Comparison of ENCODE assay signal across 18 cellular contexts in the genomic region with DNA sequence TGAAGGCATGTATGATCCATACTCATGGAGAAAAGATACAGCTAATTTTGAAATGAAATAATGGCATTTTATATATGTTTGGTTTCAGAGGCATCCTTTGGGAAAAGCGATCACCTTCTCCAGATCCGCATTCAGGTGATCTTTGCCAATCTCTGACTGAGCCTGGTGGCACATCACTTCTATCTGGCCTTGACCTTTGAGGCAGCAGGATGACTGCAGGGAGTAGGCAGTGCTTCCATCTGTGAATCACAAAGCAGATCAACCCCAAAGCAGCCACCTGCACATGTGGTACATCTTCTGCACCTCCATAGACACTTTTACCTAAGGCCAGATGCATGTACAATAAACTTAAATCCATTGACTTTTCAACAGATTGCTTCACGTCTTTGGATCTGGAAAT. TPM values are rescaled to one million over a fixed set of nuclear protein-coding genes. Genes with fewer than 3 reads are reported as not detected.
DNase-seq lines count a peak whose midpoint lies in the region; ATAC-seq, FAIRE-seq and TF ChIP-seq lines count a peak whose summit lies in the region.
"Had no signal": no experiment of that assay in that cellular context is flagged by ENCODE, and none has a peak within 500 bp of the region (broad histone marks: within the 10 kb centered on the region; RNA-seq: fewer than 3 reads in every experiment).

No MANE protein-coding gene starts in this region.

- no TSS peak for BruUV-seq in HepG2 (replicated peaks; lab: Mats Ljungman, UMichigan)

- H3K27ac ChIP-seq in HepG2 (ENCODE audit: extremely low read length, insufficient read depth, low read length) (no peak overlapping the region), right lobe of liver (peak overlapping the region in 1 of 3 donors; percentile 93), cingulate gyrus (ENCODE audit: low read depth, low read length) (peak overlapping the region; percentile 90), smooth muscle cell (ENCODE audit: low read depth) (no peak overlapping the region)

- H2AFZ ChIP-seq in HepG2 (ENCODE audit: low read length): no peak overlapping the region
- no peak overlapping the region for H2AFZ ChIP-seq in smooth muscle cell (ENCODE audit: low read depth)

- H3K27ac Mint-ChIP-seq in nephron: peak overlapping the region in 2 of 3 experiments; percentile 51 to 72
- H3K27ac Mint-ChIP-seq in activated CD4-positive, alpha-beta memory T cell treated with anti-CD3 and anti-CD28 coated beads, Interleukin-2, amount 10 ng/mL, durations not matched to agents 7 days and 5 days: no peak overlapping the region
- H3K27ac Mint-ChIP-seq: CD4-positive, alpha-beta T cell had no signal

- H3K79me2 ChIP-seq in HepG2 (ENCODE audit: insufficient read depth, low read length) (peaks cover 33% of the 10 kb centered on the region), smooth muscle cell (ENCODE audit: low read depth) (no peaks in the 10 kb centered on the region)

- peaks cover 0 to 1% of the 10 kb centered on the region in 2 experiments; a peak in 1 of 5 replicates for H3K36me3 ChIP-seq in HepG2 (replicated peaks in 1 of 2; ENCODE audit: control insufficient read depth in 1 of 2, insufficient read depth in 2 of 2, low read length in 2 of 2)
- H3K36me3 ChIP-seq in right lobe of liver: no peaks in the 10 kb centered on the region
- H3K36me3 ChIP-seq in smooth muscle cell (ENCODE audit: low read depth): no peaks in the 10 kb centered on the region

- no peak overlapping the region for H3K4me3 Mint-ChIP-seq in nephron
- no peak overlapping the region for H3K4me3 Mint-ChIP-seq in activated CD4-positive, alpha-beta memory T cell treated with anti-CD3 and anti-CD28 coated beads, Interleukin-2, amount 10 ng/mL, durations not matched to agents 7 days and 5 days
- H3K4me3 Mint-ChIP-seq: CD4-positive, alpha-beta T cell; H9 had no signal

- H3K27me3 ChIP-seq in HepG2 (ENCODE audit: control insufficient read depth in 1 of 2, insufficient read depth in 2 of 2, low read length in 2 of 2): no peaks in the 10 kb centered on the region
- no peaks in the 10 kb centered on the region for H3K27me3 ChIP-seq in right lobe of liver
- H3K27me3 ChIP-seq in smooth muscle cell (ENCODE audit: low read depth): no peaks in the 10 kb centered on the region

- in situ Hi-C loops in HepG2 (cut with HindIII; ENCODE audit: extremely low pct_ligation_motif_present, low pct_unique_long_range_greater_than_20kb): no loop called here

- no peaks in the 10 kb centered on the region for H3K9me3 Mint-ChIP-seq in nephron
- no peaks in the 10 kb centered on the region for H3K9me3 Mint-ChIP-seq in activated CD4-positive, alpha-beta memory T cell treated with anti-CD3 and anti-CD28 coated beads, Interleukin-2, amount 10 ng/mL, durations not matched to agents 7 days and 5 days
- H3K9me3 Mint-ChIP-seq: CD4-positive, alpha-beta T cell; H9 had no signal

- intact Hi-C loops in HepG2 (cut with micrococcal nuclease; ENCODE audit: unreplicated experiment) (no loop called here), right lobe of liver (cut with DNase I) (no loop called here)

- no peaks in the 10 kb centered on the region for H3K27me3 Mint-ChIP-seq in nephron (ENCODE audit: low read depth)
- peaks cover 9% of the 10 kb centered on the region for H3K27me3 Mint-ChIP-seq in activated CD4-positive, alpha-beta memory T cell treated with anti-CD3 and anti-CD28 coated beads, Interleukin-2, amount 10 ng/mL, durations not matched to agents 7 days and 5 days
- H3K27me3 Mint-ChIP-seq: CD4-positive, alpha-beta T cell had no signal

- peaks cover 3% of the 10 kb centered on the region for H3K36me3 Mint-ChIP-seq in nephron (ENCODE audit: low read depth)
- no peaks in the 10 kb centered on the region for H3K36me3 Mint-ChIP-seq in activated CD4-positive, alpha-beta memory T cell treated with anti-CD3 and anti-CD28 coated beads, Interleukin-2, amount 10 ng/mL, durations not matched to agents 7 days and 5 days (ENCODE audit: low read depth)

- DNase-seq in HepG2 (ENCODE audit: low spot score) (no peak), right lobe of liver (no peak), smooth muscle cell (lab: John Stamatoyannopoulos, UW; ENCODE audit: unreplicated experiment) (no peak)
- DNase-seq in activated CD4-positive, alpha-beta memory T cell treated with anti-CD3 and anti-CD28 coated beads, Interleukin-2, amount 10 ng/mL, durations not matched to agents 7 days and 5 days: no peak
- DNase-seq: 8988T; ACHN; C1 segment of cervical spinal cord; Calu3; CD4-positive, alpha-beta T cell; DMS 273 treated with DMSO at 0.1 percent for 48 hours; DMS79; EL; GOT3; H9 had no signal

- H3K4me3 ChIP-seq in HepG2 (replicated peaks in 1 of 3; ENCODE audit: insufficient read depth in 1 of 3, low read depth in 2 of 3, low read length in 3 of 3) (no peak overlapping the region), right lobe of liver (no peak overlapping the region), smooth muscle cell (no peak overlapping the region)

- H3K4me2 ChIP-seq in HepG2 (ENCODE audit: low read depth, low read length): no peak overlapping the region
- H3K4me2 ChIP-seq in smooth muscle cell: no peak overlapping the region

- peaks cover 71% of the 10 kb centered on the region for H3K4me1 ChIP-seq in HepG2 (ENCODE audit: insufficient read depth, low read length)
- peaks cover 0 to 74% (median 30%) of the 10 kb centered on the region in 4 donors for H3K4me1 ChIP-seq in right lobe of liver
- H3K4me1 ChIP-seq in smooth muscle cell (ENCODE audit: low read depth): peaks cover 6% of the 10 kb centered on the region

- TF ChIP-seq RAD21 in HepG2 (CRISPR knock-in tag; IDR thresholded peaks at IDR 0.05): no peak

- no peaks in the 10 kb centered on the region for H3K9me3 ChIP-seq in HepG2 (ENCODE audit: low read length)
- no peaks in the 10 kb centered on the region for H3K9me3 ChIP-seq in right lobe of liver
- no peaks in the 10 kb centered on the region for H3K9me3 ChIP-seq in smooth muscle cell (replicated peaks; ENCODE audit: low read depth)

- H4K20me1 ChIP-seq in HepG2 (ENCODE audit: insufficient read depth, low read length) (no peaks in the 10 kb centered on the region), smooth muscle cell (ENCODE audit: low read depth) (no peaks in the 10 kb centered on the region)

- no peak overlapping the region for H3K9ac ChIP-seq in HepG2 (ENCODE audit: insufficient read depth, low read depth, low read length)
- no peak overlapping the region for H3K9ac ChIP-seq in smooth muscle cell (ENCODE audit: low read depth)

- no peak for FAIRE-seq in HepG2 (lab: Jason Lieb, UNC)
- FAIRE-seq: G401.6 had no signal

- TF ChIP-seq POLR2A in HepG2 (IDR thresholded peaks at IDR 0.05; ENCODE audit: insufficient read depth in 1 of 2, low read depth in 2 of 2, low read length in 2 of 2): no peak
- TF ChIP-seq POLR2A in right lobe of liver (IDR thresholded peaks at IDR 0.05): no peak

- H3F3A ChIP-seq in smooth muscle cell (ENCODE audit: low read depth): no peaks in the 10 kb centered on the region

- POLR2A ChIA-PET in HepG2 (lab: Yijun Ruan, JAX): no interaction called here
- POLR2A ChIA-PET in activated CD4-positive, alpha-beta memory T cell treated with anti-CD3 and anti-CD28 coated beads, Interleukin-2, amount 10 ng/mL, durations not matched to agents 7 days and 5 days (lab: Charles Lee): no interaction called here

- TF ChIP-seq EP300 in HepG2 (IDR thresholded peaks at IDR 0.05; ENCODE audit: low read depth in 2 of 2, low read length in 2 of 2): no peak
- TF ChIP-seq EP300 in HepG2 (CRISPR knock-in tag; IDR thresholded peaks at IDR 0.05; ENCODE audit: borderline replicate concordance): no peak

- CTCF ChIA-PET in HepG2 (lab: Yijun Ruan, JAX; ENCODE audit: low intra/inter-chr PET ratio, low total read pairs): no interaction called here
- CTCF ChIA-PET in activated CD4-positive, alpha-beta memory T cell treated with anti-CD3 and anti-CD28 coated beads, Interleukin-2, amount 10 ng/mL, durations not matched to agents 7 days and 5 days (lab: Charles Lee): no interaction called here

- WGBS in HepG2 (ENCODE audit: low lambda C conversion rate): 63% methylated on average over 3 of the region's 3 CpGs
- WGBS in right lobe of liver (ENCODE audit: insufficient coverage, low coverage, low lambda C conversion rate, missing lambda C conversion rate): 65% methylated on average over 3 of the region's 3 CpGs
- WGBS in smooth muscle cell (ENCODE audit: low lambda C conversion rate): 97% methylated on average over 3 of the region's 3 CpGs

- TF ChIP-seq CTCF in HepG2 (CRISPR knock-in tag; IDR thresholded peaks at IDR 0.05) (no peak), right lobe of liver (IDR thresholded peaks at IDR 0.05) (no peak), nephron (IDR thresholded peaks at IDR 0.05; ENCODE audit: unreplicated experiment in 3 of 3) (no peak), smooth muscle cell (IDR thresholded peaks at IDR 0.05; ENCODE audit: borderline replicate concordance, insufficient read depth, poor library complexity, severe bottlenecking) (no peak)

- H3K4me1 Mint-ChIP-seq in nephron: peaks cover 38% of the 10 kb centered on the region
- H3K4me1 Mint-ChIP-seq in activated CD4-positive, alpha-beta memory T cell treated with anti-CD3 and anti-CD28 coated beads, Interleukin-2, amount 10 ng/mL, durations not matched to agents 7 days and 5 days: peaks cover 24% of the 10 kb centered on the region

- no peak for ATAC-seq in HepG2
- no peak for ATAC-seq in right lobe of liver
- ATAC-seq in HG02678 (IDR thresholded peaks at IDR 0.05; ENCODE audit: unreplicated experiment): no peak

RNA-seq across cellular contexts. Expression of gene SPATA13, which starts 53.4 kb away (rescaled TPM):
- 11.3 and 13.7 TPM in 2 replicates for total RNA-seq in HepG2 (2016; rRNA removed; fragmentation: Illumina TruSeq; extraction: Trizol)
- 11.8 and 12.8 TPM in 2 replicates for total RNA-seq in HepG2 (2016; cell fraction: cytosol; rRNA removed; fragmentation: Illumina TruSeq; extraction: Trizol; ENCODE audit: low read depth)
- total RNA-seq in HepG2 (2016; cell fraction: insoluble cytoplasmic fraction; rRNA removed; fragmentation: Illumina TruSeq; extraction: Trizol): 10.7 and 11.9 TPM in 2 replicates
- total RNA-seq in HepG2 (2016; cell fraction: membrane; rRNA removed; fragmentation: Illumina TruSeq; extraction: Trizol): 14.0 and 14.4 TPM in 2 replicates
- 14.8 and 20.6 TPM in 2 replicates for total RNA-seq in HepG2 (2016; cell fraction: nucleus; rRNA removed; fragmentation: Illumina TruSeq; extraction: Trizol)
- 11.9 and 14.2 TPM in 2 replicates for polyA plus RNA-seq in HepG2 (2011; rRNA removed)
- polyA plus RNA-seq in HepG2 (2011; cell fraction: cytosol; rRNA removed): 7.6 and 7.8 TPM in 2 replicates
- 16.9 and 19.6 TPM in 2 replicates for polyA plus RNA-seq in HepG2 (2011; cell fraction: nucleus; rRNA removed)
- 9.0 and 12.6 TPM in 2 replicates for polyA plus RNA-seq in HepG2 (2012)
- 0.14 and 0.44 TPM in 2 replicates for polyA plus RNA-seq in HepG2 (2016; cell fraction: cytosol; fragmentation: Illumina TruSeq; extraction: Trizol; ENCODE audit: low read depth)
- 8.3 and 9.4 TPM in 2 replicates for polyA plus RNA-seq in HepG2 (2016; cell fraction: insoluble cytoplasmic fraction; fragmentation: Illumina TruSeq; extraction: Trizol; ENCODE audit: low read depth)
- 1.0 and 1.1 TPM in 2 replicates for polyA plus RNA-seq in HepG2 (2016; cell fraction: membrane; fragmentation: Illumina TruSeq; extraction: Trizol; ENCODE audit: low read depth)
- 19.2 and 24.3 TPM in 2 replicates for polyA plus RNA-seq in HepG2 (2016; cell fraction: nucleus; fragmentation: Illumina TruSeq; extraction: Trizol; ENCODE audit: insufficient read depth, low read depth)
- 7.6 and 24.7 TPM in 2 replicates for polyA minus RNA-seq in HepG2 (2011; rRNA and poly(A)+ RNA removed; ENCODE audit: low replicate concordance)
- polyA minus RNA-seq in HepG2 (2011; cell fraction: cytosol; rRNA and poly(A)+ RNA removed): 12.2 and 13.8 TPM in 2 replicates
- polyA minus RNA-seq in HepG2 (2011; cell fraction: nucleus; rRNA and poly(A)+ RNA removed): 33.6 and 33.8 TPM in 2 replicates
- total RNA-seq in right lobe of liver: 10 to 100 TPM; 21.5 to 39.9 (median 30.5) TPM
- 14.6 and 16.6 TPM in 2 replicates for total RNA-seq in smooth muscle cell
- polyA plus RNA-seq in smooth muscle cell: 3.8 and 7.1 TPM in 2 replicates
- 10 to 100 TPM; 55.4 to 59.2 TPM for total RNA-seq in activated CD4-positive, alpha-beta memory T cell treated with anti-CD3 and anti-CD28 coated beads, Interleukin-2, amount 10 ng/mL, durations not matched to agents 7 days and 5 days
